In the genomic region with DNA sequence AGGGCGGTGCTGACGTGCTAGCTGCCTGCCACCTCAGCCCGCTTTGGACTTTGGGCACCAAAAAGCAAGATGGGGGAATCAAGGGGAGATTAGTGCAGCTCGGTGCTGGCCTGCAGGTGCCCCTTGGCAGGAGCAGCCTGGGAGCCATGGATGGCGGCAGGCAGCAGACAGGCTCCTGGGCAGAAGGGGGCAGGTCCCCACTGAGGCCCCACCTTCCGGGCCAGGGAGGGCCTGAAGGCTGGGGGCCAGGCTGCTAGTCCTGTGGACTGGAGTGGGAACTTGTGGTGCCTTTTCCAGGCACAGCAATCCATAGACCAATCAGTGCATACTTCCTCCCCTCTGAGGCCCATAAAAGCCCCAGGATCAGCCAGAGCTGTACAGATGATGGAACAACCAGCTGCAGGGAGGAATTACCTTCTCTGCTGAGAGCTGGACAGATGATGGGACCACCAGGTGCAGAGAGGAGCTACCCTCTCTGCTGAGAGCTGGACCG, we compare ENCODE assay signal across 1 cellular context.
TF ChIP-seq lines count a peak whose summit lies in the region.

No MANE protein-coding gene starts in this region.

TF ChIP-seq in HepG2, 621 proteins besides CTCF, POLR2A, EP300 and RAD21 (continued from another document):
- no peak for TF ChIP-seq ZNF615 (CRISPR knock-in tag; IDR thresholded peaks at IDR 0.05; ENCODE audit: borderline replicate concordance)
- no peak for TF ChIP-seq ZNF34 (CRISPR knock-in tag; IDR thresholded peaks at IDR 0.05; ENCODE audit: borderline replicate concordance)
- no peak for TF ChIP-seq ZNF30 (CRISPR knock-in tag; IDR thresholded peaks at IDR 0.05)
- TF ChIP-seq NR2C2 (CRISPR knock-in tag; IDR thresholded peaks at IDR 0.05; ENCODE audit: borderline replicate concordance), result no peak
- TF ChIP-seq ZBTB46 (CRISPR knock-in tag; IDR thresholded peaks at IDR 0.05; ENCODE audit: borderline replicate concordance), result no peak
- no peak for TF ChIP-seq ZNF292 (CRISPR knock-in tag; IDR thresholded peaks at IDR 0.05; ENCODE audit: borderline replicate concordance, low read depth)
- TF ChIP-seq RFX1 (IDR thresholded peaks at IDR 0.05), result no peak
- TF ChIP-seq, protein P1, sequence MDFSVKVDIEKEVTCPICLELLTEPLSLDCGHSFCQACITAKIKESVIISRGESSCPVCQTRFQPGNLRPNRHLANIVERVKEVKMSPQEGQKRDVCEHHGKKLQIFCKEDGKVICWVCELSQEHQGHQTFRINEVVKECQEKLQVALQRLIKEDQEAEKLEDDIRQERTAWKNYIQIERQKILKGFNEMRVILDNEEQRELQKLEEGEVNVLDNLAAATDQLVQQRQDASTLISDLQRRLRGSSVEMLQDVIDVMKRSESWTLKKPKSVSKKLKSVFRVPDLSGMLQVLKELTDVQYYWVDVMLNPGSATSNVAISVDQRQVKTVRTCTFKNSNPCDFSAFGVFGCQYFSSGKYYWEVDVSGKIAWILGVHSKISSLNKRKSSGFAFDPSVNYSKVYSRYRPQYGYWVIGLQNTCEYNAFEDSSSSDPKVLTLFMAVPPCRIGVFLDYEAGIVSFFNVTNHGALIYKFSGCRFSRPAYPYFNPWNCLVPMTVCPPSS (IDR thresholded peaks at IDR 0.05), result no peak
